In genomic region chr18:49162226-49162848, GRCh38 we compare ENCODE assay signal across 11 cellular contexts.
DNase-seq lines count a peak whose midpoint lies in the region; ATAC-seq, FAIRE-seq and TF ChIP-seq lines count a peak whose summit lies in the region.
"Had no signal": no experiment of that assay in that cellular context is flagged by ENCODE, and none has a peak within 500 bp of the region (broad histone marks: within the 10 kb centered on the region; RNA-seq: fewer than 3 reads in every experiment).

No MANE protein-coding gene starts in this region.

- peaks cover 22% of the 10 kb centered on the region for H3K4me1 Mint-ChIP-seq in astrocyte (ENCODE audit: low read depth, unreplicated experiment)
- peaks cover 7 to 8% of the 10 kb centered on the region in 2 experiments for H3K4me1 Mint-ChIP-seq in H9

- no peak overlapping the region for H2BK20ac ChIP-seq in H9 (ENCODE audit: low read depth, low read length, poor library complexity, severe bottlenecking)

- H3K27me3 Mint-ChIP-seq in astrocyte (ENCODE audit: low read depth, unreplicated experiment) (no peaks in the 10 kb centered on the region), H9 (ENCODE audit: low read depth) (no peaks in the 10 kb centered on the region)

- no peaks in the 10 kb centered on the region for H3K36me3 ChIP-seq in astrocyte (ENCODE audit: insufficient read depth, low read length)
- H3K36me3 ChIP-seq in upper lobe of left lung, result no peaks in the 10 kb centered on the region

- H3K4me2 ChIP-seq in astrocyte (ENCODE audit: low read length) (no peak overlapping the region), H9 (ENCODE audit: insufficient read depth, insufficient read length, low read length) (no peak overlapping the region)

- H3K9ac ChIP-seq in astrocyte (ENCODE audit: low read length) (no peak overlapping the region), H9 (ENCODE audit: extremely low read depth, insufficient read length, low read length) (no peak overlapping the region)

- no peak overlapping the region for H2BK120ac ChIP-seq in H9 (ENCODE audit: low read depth, low read length, poor library complexity, severe bottlenecking)

- WGBS in upper lobe of left lung, 2 donors, result 82 to 87% methylated on average over 3 of the region's 3 CpGs
- WGBS in H9 (ENCODE audit: extremely low coverage, insufficient read length, low lambda C conversion rate), result no CpG with 5 or more reads among the region's 3 CpGs

- H3K14ac ChIP-seq in H9 (ENCODE audit: insufficient read depth, low read length), result no peak overlapping the region

- H3K27ac ChIP-seq in astrocyte (ENCODE audit: low read depth, low read length) (no peak overlapping the region), upper lobe of left lung (no peak overlapping the region), RWPE1 (no peak overlapping the region), H9 (ENCODE audit: insufficient read length, low read depth, low read length) (no peak overlapping the region)

- no peak overlapping the region for H3K4ac ChIP-seq in H9 (ENCODE audit: low read depth, low read length)

- H3K27me3 ChIP-seq in astrocyte (ENCODE audit: insufficient read depth, low read length) (no peaks in the 10 kb centered on the region), upper lobe of left lung (no peaks in the 10 kb centered on the region), H9 (ENCODE audit: insufficient read depth, low read length) (no peaks in the 10 kb centered on the region)

- H3K27ac Mint-ChIP-seq in astrocyte (ENCODE audit: unreplicated experiment) (peak overlapping the region; percentile 8), H9 (no peak overlapping the region)

- H3K36me3 Mint-ChIP-seq in astrocyte (ENCODE audit: low read depth, unreplicated experiment), result peaks cover 8% of the 10 kb centered on the region
- peaks cover 6 to 17% (median 9%) of the 10 kb centered on the region in 3 experiments for H3K36me3 Mint-ChIP-seq in H9 (ENCODE audit: insufficient read depth in 1 of 3, low read depth in 3 of 3)

- no peak overlapping the region for H2BK5ac ChIP-seq in H9 (ENCODE audit: insufficient read length, low read length)

- TF ChIP-seq EP300 in upper lobe of left lung (IDR thresholded peaks at IDR 0.05), result no peak

- no peaks in the 10 kb centered on the region for H3K4me1 ChIP-seq in astrocyte (ENCODE audit: insufficient read depth, low read length)
- H3K4me1 ChIP-seq in upper lobe of left lung, result peaks cover 0 to 2% (median 0%) of the 10 kb centered on the region in 4 donors
- no peaks in the 10 kb centered on the region for H3K4me1 ChIP-seq in H9 (ENCODE audit: insufficient read depth, low read length)

- H4K8ac ChIP-seq in H9 (replicated peaks; ENCODE audit: insufficient read length, low read depth, low read length), result no peak overlapping the region

- no peak overlapping the region for H3K56ac ChIP-seq in H9 (ENCODE audit: insufficient read length, low read depth, low read length)

- H3K4me3 ChIP-seq in astrocyte (ENCODE audit: insufficient read depth, low read depth, low read length) (no peak overlapping the region), upper lobe of left lung (no peak overlapping the region)

- H3K79me1 ChIP-seq in H9 (ENCODE audit: insufficient read depth, low read depth, low read length, poor library complexity, severe bottlenecking), result no peaks in the 10 kb centered on the region

- H3K4me3 Mint-ChIP-seq in astrocyte (ENCODE audit: unreplicated experiment) (no peak overlapping the region), H9 (no peak overlapping the region)

- H2BK15ac ChIP-seq in H9 (ENCODE audit: low read depth, low read length), result no peak overlapping the region

- no peak for DNase-seq in astrocyte (ENCODE audit: low read depth)
- no peak for DNase-seq in upper lobe of left lung
- DNase-seq in RWPE1 (ENCODE audit: low spot score), result no peak
- DNase-seq in H9, result no peak
- DNase-seq in NCI-H2029 (lab: John Stamatoyannopoulos, UW), result no peak
- DNase-seq: amniotic stem cell; NCI-H510A; stimulated activated CD4-positive, alpha-beta T cell treated with anti-CD3 and anti-CD28 coated beads, Interleukin-4, amount 100 ng/mL, for 4 hours had no signal

- CTCF ChIA-PET in RWPE1 (lab: Yijun Ruan, JAX), result no interaction called here

- POLR2A ChIA-PET in RWPE1 (lab: Yijun Ruan, JAX; ENCODE audit: low non-redundant PET), result no interaction called here

- H4K5ac ChIP-seq in H9 (ENCODE audit: insufficient read length, low read depth, low read length), result no peak overlapping the region

- no peaks in the 10 kb centered on the region for H3K9me3 ChIP-seq in astrocyte (ENCODE audit: insufficient read depth, low read depth, low read length)
- no peaks in the 10 kb centered on the region for H3K9me3 ChIP-seq in upper lobe of left lung
- peaks cover 6% of the 10 kb centered on the region for H3K9me3 ChIP-seq in H9 (ENCODE audit: control insufficient read depth, low read depth, low read length)

- H2BK12ac ChIP-seq in H9 (ENCODE audit: insufficient read length, low read depth, low read length), result no peak overlapping the region

- TF ChIP-seq CTCF in astrocyte (IDR thresholded peaks at IDR 0.05; ENCODE audit: insufficient read depth, low read depth, low read length) (no peak), upper lobe of left lung (IDR thresholded peaks at IDR 0.05) (no peak), RWPE1 (conservative IDR thresholded peaks at IDR 0.05; ENCODE audit: low read depth) (no peak), H9 (conservative IDR thresholded peaks at IDR 0.05) (no peak)

- peak; percentile 77 for ATAC-seq in GM18498 (IDR thresholded peaks at IDR 0.05; ENCODE audit: unreplicated experiment)
- ATAC-seq in GM21360 (IDR thresholded peaks at IDR 0.05; ENCODE audit: unreplicated experiment), result peak; percentile 38
- peak; percentile 52 for ATAC-seq in HG03108 (IDR thresholded peaks at IDR 0.05; ENCODE audit: unreplicated experiment)
- no peak for ATAC-seq in upper lobe of left lung (ENCODE audit: low FRiP score in 2 of 2)

- no peak overlapping the region for H2AFZ ChIP-seq in astrocyte (ENCODE audit: low read depth, low read length)
- H2AFZ ChIP-seq in H9 (ENCODE audit: low read length), result no peak overlapping the region

- H3K9me3 Mint-ChIP-seq in astrocyte (ENCODE audit: unreplicated experiment) (peaks cover 6% of the 10 kb centered on the region), H9 (peaks cover 8 to 9% of the 10 kb centered on the region in 2 experiments)

- H3K23ac ChIP-seq in H9 (ENCODE audit: insufficient read length, low read depth, low read length), result no peak overlapping the region

- H3K18ac ChIP-seq in H9 (ENCODE audit: insufficient read length, low read depth, low read length), result no peak overlapping the region

- H2AK5ac ChIP-seq in H9 (ENCODE audit: insufficient read length, low read length), result no peak overlapping the region

- FAIRE-seq in astrocyte (lab: Jason Lieb, UNC), result no peak

- no peaks in the 10 kb centered on the region for H3K23me2 ChIP-seq in H9 (ENCODE audit: insufficient read length, low read depth, low read length, poor library complexity, severe bottlenecking)

- no peaks in the 10 kb centered on the region for H4K20me1 ChIP-seq in astrocyte (ENCODE audit: insufficient read depth, low read length)
- H4K20me1 ChIP-seq in H9 (ENCODE audit: control insufficient read depth, insufficient read depth, insufficient read length), result no peaks in the 10 kb centered on the region

- H3K79me2 ChIP-seq in astrocyte (ENCODE audit: insufficient read depth, low read length) (no peaks in the 10 kb centered on the region), H9 (ENCODE audit: insufficient read depth, low read length) (no peaks in the 10 kb centered on the region)

- H4K91ac ChIP-seq in H9 (ENCODE audit: insufficient read length, low read depth, low read length), result no peak overlapping the region

- no peak overlapping the region for H3T11ph ChIP-seq in H9 (ENCODE audit: low read length)

- no peak for TF ChIP-seq POLR2A in upper lobe of left lung (IDR thresholded peaks at IDR 0.05)

Comparison
In these comparisons a context has a peak if more than half of its experiments do, and no peak if none do; other contexts are left out.
1. ATAC-seq: peak in GM18498 (single experiment), GM21360 (single experiment) and HG03108 (single experiment); none in upper lobe of left lung (0 of 2).